ENCODE assay signal across 1 cellular context in the genomic region with DNA sequence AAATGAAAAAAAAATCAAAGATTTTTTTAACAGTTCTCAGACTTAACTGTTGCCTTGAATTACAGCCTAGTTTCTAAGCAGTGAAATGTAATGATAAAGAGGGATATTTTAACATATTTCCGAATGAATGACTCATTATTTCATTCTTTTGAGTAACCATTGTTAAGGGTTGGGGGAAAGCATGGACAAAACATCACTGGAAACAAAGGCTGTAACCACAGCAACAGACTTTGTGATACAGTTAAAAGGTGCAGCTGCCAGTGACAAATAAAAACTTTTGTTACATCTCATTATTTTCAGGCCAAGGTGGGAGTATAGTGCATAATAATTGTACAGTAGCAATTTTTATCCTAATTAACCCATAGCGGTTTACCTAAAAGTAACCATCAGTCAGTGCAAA.
TF ChIP-seq lines count a peak whose summit lies in the region.

No MANE protein-coding gene starts in this region.

TF ChIP-seq in endothelial cell of umbilical vein, 7 proteins besides CTCF, POLR2A, EP300 and RAD21:
- TF ChIP-seq, protein P1, sequence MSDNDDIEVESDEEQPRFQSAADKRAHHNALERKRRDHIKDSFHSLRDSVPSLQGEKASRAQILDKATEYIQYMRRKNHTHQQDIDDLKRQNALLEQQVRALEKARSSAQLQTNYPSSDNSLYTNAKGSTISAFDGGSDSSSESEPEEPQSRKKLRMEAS (IDR thresholded peaks at IDR 0.05; ENCODE audit: insufficient read depth, insufficient read length), result no peak
- no peak for TF ChIP-seq EZH2 (IDR thresholded peaks at IDR 0.05; ENCODE audit: borderline replicate concordance, low read depth, low read length, severe bottlenecking)
- TF ChIP-seq JUN (IDR thresholded peaks at IDR 0.05; ENCODE audit: borderline replicate concordance, insufficient read depth, insufficient read length, low read depth), result no peak
- TF ChIP-seq POLR2AphosphoS5 (IDR thresholded peaks at IDR 0.05; ENCODE audit: insufficient read depth, low read depth, low read length), result no peak
- TF ChIP-seq GATA2 (IDR thresholded peaks at IDR 0.05; ENCODE audit: insufficient read depth, insufficient read length, low read depth, low read length), result no peak
- no peak for TF ChIP-seq FOS (IDR thresholded peaks at IDR 0.05; ENCODE audit: borderline replicate concordance, insufficient read depth, low read length)
- TF ChIP-seq MYC (IDR thresholded peaks at IDR 0.05; ENCODE audit: low read depth, low read length), result no peak
TF ChIP-seq in endothelial cell of umbilical vein: peak in this region for 0.
